Comparison of ENCODE assay signal across 19 cellular contexts in genomic region chr18:48310999-48311398, GRCh38.
DNase-seq lines count a peak whose midpoint lies in the region; TF ChIP-seq lines count a peak whose summit lies in the region.
"Had no signal": no experiment of that assay in that cellular context is flagged by ENCODE, and none has a peak within 500 bp of the region (broad histone marks: within the 10 kb centered on the region; RNA-seq: fewer than 3 reads in every experiment).

No MANE protein-coding gene starts in this region.

- H3K4me3 Mint-ChIP-seq in glutamatergic neuron (ENCODE audit: unreplicated experiment) (peak overlapping the region; percentile 71), type B pancreatic cell (no peak overlapping the region)
- H3K4me3 Mint-ChIP-seq: CD4-positive, alpha-beta T cell; GM23338; HFFc6 had no signal

- H3K27me3 Mint-ChIP-seq in glutamatergic neuron (ENCODE audit: unreplicated experiment): peaks cover 12% of the 10 kb centered on the region
- H3K27me3 Mint-ChIP-seq in type B pancreatic cell: no peaks in the 10 kb centered on the region

- no peaks in the 10 kb centered on the region for H3K36me3 Mint-ChIP-seq in glutamatergic neuron (ENCODE audit: unreplicated experiment)
- peaks cover 4% of the 10 kb centered on the region for H3K36me3 Mint-ChIP-seq in type B pancreatic cell

- intact Hi-C loops in uterus (cut with DNase I; ENCODE audit: low total_unique reads): no loop called here

- no peaks in the 10 kb centered on the region for H3K4me1 ChIP-seq in uterus
- H3K4me1 ChIP-seq: A549, Caco-2 had no signal

- TF ChIP-seq POLR2A in uterus (IDR thresholded peaks at IDR 0.05): no peak

- H3K4me3 ChIP-seq in uterus: no peak overlapping the region
- H3K4me3 ChIP-seq: A549, GM23338 had no signal

- no peak for TF ChIP-seq CTCF in glutamatergic neuron (IDR thresholded peaks at IDR 0.05; ENCODE audit: partially characterized antibody, unreplicated experiment)
- TF ChIP-seq CTCF in type B pancreatic cell (conservative IDR thresholded peaks at IDR 0.05): no peak
- no peak for TF ChIP-seq CTCF in uterus (IDR thresholded peaks at IDR 0.05)

- H3K36me3 ChIP-seq in uterus: no peaks in the 10 kb centered on the region

- peaks cover 8% of the 10 kb centered on the region for H3K9me3 Mint-ChIP-seq in glutamatergic neuron (ENCODE audit: unreplicated experiment)
- peaks cover 5% of the 10 kb centered on the region for H3K9me3 Mint-ChIP-seq in type B pancreatic cell
- H3K9me3 Mint-ChIP-seq: CD4-positive, alpha-beta T cell; GM23338; HFFc6 had no signal

- H3K27me3 ChIP-seq in uterus: no peaks in the 10 kb centered on the region

- H3K4me1 Mint-ChIP-seq in glutamatergic neuron (ENCODE audit: low read depth, unreplicated experiment) (peaks cover 41% of the 10 kb centered on the region), type B pancreatic cell (ENCODE audit: unreplicated experiment) (peaks cover 7% of the 10 kb centered on the region)

- H3K27ac ChIP-seq in uterus: no peak overlapping the region
- H3K27ac ChIP-seq: 22Rv1, A549, C4-2B had no signal

- DNase-seq in DMS 273 (lab: John Stamatoyannopoulos, UW; ENCODE audit: unreplicated experiment): peak; percentile 40
- no peak for DNase-seq in DMS 273 treated with DMSO at 0.1 percent for 48 hours (lab: John Stamatoyannopoulos, UW)
- peak; percentile 51 for DNase-seq in activated effector memory CD4-positive, alpha-beta T cell treated with anti-CD3 and anti-CD28 coated beads, Interleukin-2, amount 50 U/mL, for 16 hours
- no peak for DNase-seq in activated effector memory CD4-positive, alpha-beta T cell treated with Interleukin-2 at 50 U/mL for 16 hours
- DNase-seq in glutamatergic neuron: no peak
- no peak for DNase-seq in type B pancreatic cell (ENCODE audit: extremely low spot score, unreplicated experiment)
- no peak for DNase-seq in activated T-cell treated with anti-CD3 and anti-CD28 coated beads, Interleukin-2, amount 50 U/mL, for 1 hour
- no peak for DNase-seq in uterus
- DNase-seq: AML-193; Caco-2; CD4-positive, alpha-beta T cell; DMS79 treated with DMSO at 0.1 percent for 48 hours; GF-D8; HCEC 1CT; HFFc6 had no signal

- no peaks in the 10 kb centered on the region for H3K9me3 ChIP-seq in uterus
- H3K9me3 ChIP-seq: A549, Caco-2 had no signal

- H3K27ac Mint-ChIP-seq in glutamatergic neuron (ENCODE audit: unreplicated experiment): peak overlapping the region; percentile 95
- peak overlapping the region; percentile 35 for H3K27ac Mint-ChIP-seq in type B pancreatic cell
- H3K27ac Mint-ChIP-seq: CD4-positive, alpha-beta T cell; GM23338; HFFc6 had no signal

Comparison
In these comparisons a context has a peak if more than half of its experiments do, and no peak if none do; other contexts are left out.
1. DNase-seq: peak in DMS 273 (single experiment) and activated effector memory CD4-positive, alpha-beta T cell treated with anti-CD3 and anti-CD28 coated beads, Interleukin-2, amount 50 U/mL, for 16 hours (single experiment); none in DMS 273 treated with DMSO at 0.1 percent for 48 hours (single experiment), activated effector memory CD4-positive, alpha-beta T cell treated with Interleukin-2 at 50 U/mL for 16 hours (single experiment), glutamatergic neuron (single experiment), type B pancreatic cell (single experiment), activated T-cell treated with anti-CD3 and anti-CD28 coated beads, Interleukin-2, amount 50 U/mL, for 1 hour (single experiment) and uterus (0 of 2).